Comparison of ENCODE assay signal across 24 cellular contexts in the genomic region with DNA sequence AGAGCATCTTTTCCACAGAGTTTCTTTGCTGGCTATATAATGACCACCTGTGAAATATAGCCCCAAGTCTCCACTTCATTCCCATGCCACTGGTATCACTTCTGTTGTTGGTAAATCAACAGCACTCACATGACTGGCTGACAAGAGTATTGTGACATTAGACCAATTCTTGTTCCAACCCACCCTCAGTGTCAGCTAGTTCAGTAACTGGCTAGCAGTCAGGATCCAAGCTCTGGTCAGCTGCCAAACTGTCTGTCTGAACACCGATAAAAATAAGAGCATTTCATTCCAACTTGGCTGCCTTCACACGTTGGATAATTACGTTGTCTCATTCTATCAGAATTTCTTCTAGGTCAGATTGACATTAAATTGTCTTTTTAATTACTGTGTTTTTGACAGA.
"Had no signal": no experiment of that assay in that cellular context is flagged by ENCODE, and none has a peak within 500 bp of the region (broad histone marks: within the 10 kb centered on the region; RNA-seq: fewer than 3 reads in every experiment).

No MANE protein-coding gene starts in this region.

- FAIRE-seq: TTC549 had no signal

- H3K27ac ChIP-seq: PC-9, SK-N-MC, VCaP had no signal

- H3K4me3 ChIP-seq: PC-9, SK-N-MC had no signal

- DNase-seq: activated CD4-positive, alpha-beta memory T cell treated with anti-CD3 and anti-CD28 coated beads for 36 hours; activated CD4-positive, alpha-beta T cell treated with anti-CD3 and anti-CD28 coated beads, Interleukin-2, amount 10 ng/mL, durations not matched to agents 7 days and 5 days; activated CD4-positive, CD25-positive, alpha-beta regulatory T cell; activated CD8-positive, alpha-beta memory T cell treated with anti-CD3 and anti-CD28 coated beads for 24 hours; activated effector memory CD4-positive, alpha-beta T cell treated with anti-CD3 and anti-CD28 coated beads, Interleukin-2, amount 50 U/mL, for 16 hours; activated naive CD4-positive, alpha-beta T cell treated with Interleukin-2 at 50 U/mL for 16 hours; activated naive CD8-positive, alpha-beta T cell treated with anti-CD3 and anti-CD28 coated beads for 36 hours; activated T-cell treated with anti-CD3 and anti-CD28 coated beads, Interleukin-2, amount 50 U/mL, for 4 hours; Kasumi-1; KBM-7; NCI-H1105; NCI-H1436; NCI-H1694 treated with DMSO at 0.1 percent for 48 hours; NCI-H2029 treated with DMSO at 0.1 percent for 48 hours; NCI-H345; NCI-H510A; NCI-H526 treated with DMSO at 0.1 percent for 48 hours; PC-9; T-cell; T-helper 2 cell; T1000 had no signal
